In the genomic region with DNA sequence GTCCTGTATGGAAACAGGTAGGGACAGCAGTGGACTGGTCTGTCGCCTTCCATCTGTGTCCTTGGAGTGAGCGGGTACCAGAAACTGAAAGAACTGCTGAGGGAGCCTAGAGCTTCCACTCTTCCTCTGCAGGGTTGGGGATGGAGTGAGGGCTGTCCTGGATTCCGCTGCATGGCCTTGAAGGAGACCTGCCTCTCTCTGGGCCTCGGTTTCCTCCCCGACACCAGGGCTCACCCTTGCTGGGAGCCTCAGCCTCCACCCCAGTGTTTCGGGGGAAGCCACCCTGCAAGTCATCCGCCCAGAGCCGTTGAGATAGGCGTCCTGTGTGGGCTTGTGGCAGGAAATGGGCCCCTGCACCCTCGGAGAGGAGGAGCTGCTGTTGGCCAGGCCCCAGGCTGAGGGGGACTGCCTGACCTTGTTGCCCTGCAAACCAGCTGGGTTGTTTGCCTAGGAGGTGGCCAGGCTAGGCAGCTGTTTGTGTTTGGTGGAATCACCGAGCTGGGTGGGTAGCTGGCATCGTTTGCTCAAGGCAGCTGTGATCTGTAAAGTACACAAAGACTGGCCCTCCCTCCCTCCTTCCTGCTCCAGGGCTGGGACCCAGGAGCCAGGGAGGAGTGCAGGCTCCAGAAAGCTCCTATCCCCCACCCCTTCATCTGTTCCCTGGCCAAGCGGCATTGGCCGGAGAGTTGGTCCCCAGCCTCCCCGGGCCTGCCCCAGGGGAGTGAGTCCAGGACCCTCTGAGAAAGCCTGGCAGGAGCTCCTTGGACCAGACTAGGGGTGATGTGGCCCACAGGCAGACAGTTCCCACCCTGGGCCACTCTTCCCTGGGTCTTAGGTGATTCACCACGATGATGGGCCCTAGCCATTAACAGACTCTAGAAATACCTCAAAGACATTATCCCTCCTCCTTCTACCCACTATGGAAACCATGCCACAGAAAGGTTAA, we compare ENCODE assay signal across 1 cellular context.
TF ChIP-seq lines count a peak whose summit lies in the region.

No MANE protein-coding gene starts in this region.

TF ChIP-seq in GM12878, 131 proteins besides CTCF, POLR2A, EP300 and RAD21 (continued from another document):
- TF ChIP-seq YY1 (IDR thresholded peaks at IDR 0.05; ENCODE audit: low read depth, low read length) (0 out of 2 replicates have a peak, but pooled peaks have one; percentile 24), GATAD2B (conservative IDR thresholded peaks at IDR 0.05; ENCODE audit: low read depth) (peak; percentile 52; the same call in 1 of the 2 replicates), CBFB (IDR thresholded peaks at IDR 0.05; ENCODE audit: low read depth) (0 out of 2 replicates have a peak, but pooled peaks have one; percentile 21), ASH2L (IDR thresholded peaks at IDR 0.05; ENCODE audit: borderline replicate concordance, low read depth) (no peak), MYB (IDR thresholded peaks at IDR 0.05; ENCODE audit: borderline replicate concordance, low read depth, low read length) (peak; percentile 83), ZNF24 (IDR thresholded peaks at IDR 0.05) (no peak), TAF1 (IDR thresholded peaks at IDR 0.05; ENCODE audit: borderline replicate concordance, low read depth, low read length) (peak; percentile 40; the same call in 1 of the 2 replicates), MXI1 (IDR thresholded peaks at IDR 0.05; ENCODE audit: low read depth, low read length) (no peak; the same call in 1 of the 2 replicates), CHD4 (IDR thresholded peaks at IDR 0.05) (no peak), BCL11A (IDR thresholded peaks at IDR 0.05; ENCODE audit: low read depth, low read length) (no peak), POU2F2 (IDR thresholded peaks at IDR 0.05; ENCODE audit: borderline replicate concordance, low read depth, low read length) (no peak), MYC (IDR thresholded peaks at IDR 0.05; ENCODE audit: insufficient read depth, insufficient read length, insufficient replicate concordance, low read length, severe bottlenecking) (no peak), SMC3 (IDR thresholded peaks at IDR 0.05; ENCODE audit: borderline replicate concordance, low read length) (no peak)
- TF ChIP-seq, protein P1, sequence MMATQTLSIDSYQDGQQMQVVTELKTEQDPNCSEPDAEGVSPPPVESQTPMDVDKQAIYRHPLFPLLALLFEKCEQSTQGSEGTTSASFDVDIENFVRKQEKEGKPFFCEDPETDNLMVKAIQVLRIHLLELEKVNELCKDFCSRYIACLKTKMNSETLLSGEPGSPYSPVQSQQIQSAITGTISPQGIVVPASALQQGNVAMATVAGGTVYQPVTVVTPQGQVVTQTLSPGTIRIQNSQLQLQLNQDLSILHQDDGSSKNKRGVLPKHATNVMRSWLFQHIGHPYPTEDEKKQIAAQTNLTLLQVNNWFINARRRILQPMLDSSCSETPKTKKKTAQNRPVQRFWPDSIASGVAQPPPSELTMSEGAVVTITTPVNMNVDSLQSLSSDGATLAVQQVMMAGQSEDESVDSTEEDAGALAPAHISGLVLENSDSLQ (IDR thresholded peaks at IDR 0.05): no peak
- TF ChIP-seq, protein P2, sequence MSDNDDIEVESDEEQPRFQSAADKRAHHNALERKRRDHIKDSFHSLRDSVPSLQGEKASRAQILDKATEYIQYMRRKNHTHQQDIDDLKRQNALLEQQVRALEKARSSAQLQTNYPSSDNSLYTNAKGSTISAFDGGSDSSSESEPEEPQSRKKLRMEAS (IDR thresholded peaks at IDR 0.05; ENCODE audit: low read depth, low read length): no peak
- TF ChIP-seq, protein P3, sequence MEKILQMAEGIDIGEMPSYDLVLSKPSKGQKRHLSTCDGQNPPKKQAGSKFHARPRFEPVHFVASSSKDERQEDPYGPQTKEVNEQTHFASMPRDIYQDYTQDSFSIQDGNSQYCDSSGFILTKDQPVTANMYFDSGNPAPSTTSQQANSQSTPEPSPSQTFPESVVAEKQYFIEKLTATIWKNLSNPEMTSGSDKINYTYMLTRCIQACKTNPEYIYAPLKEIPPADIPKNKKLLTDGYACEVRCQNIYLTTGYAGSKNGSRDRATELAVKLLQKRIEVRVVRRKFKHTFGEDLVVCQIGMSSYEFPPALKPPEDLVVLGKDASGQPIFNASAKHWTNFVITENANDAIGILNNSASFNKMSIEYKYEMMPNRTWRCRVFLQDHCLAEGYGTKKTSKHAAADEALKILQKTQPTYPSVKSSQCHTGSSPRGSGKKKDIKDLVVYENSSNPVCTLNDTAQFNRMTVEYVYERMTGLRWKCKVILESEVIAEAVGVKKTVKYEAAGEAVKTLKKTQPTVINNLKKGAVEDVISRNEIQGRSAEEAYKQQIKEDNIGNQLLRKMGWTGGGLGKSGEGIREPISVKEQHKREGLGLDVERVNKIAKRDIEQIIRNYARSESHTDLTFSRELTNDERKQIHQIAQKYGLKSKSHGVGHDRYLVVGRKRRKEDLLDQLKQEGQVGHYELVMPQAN (conservative IDR thresholded peaks at IDR 0.05): no peak
- TF ChIP-seq, protein P4, sequence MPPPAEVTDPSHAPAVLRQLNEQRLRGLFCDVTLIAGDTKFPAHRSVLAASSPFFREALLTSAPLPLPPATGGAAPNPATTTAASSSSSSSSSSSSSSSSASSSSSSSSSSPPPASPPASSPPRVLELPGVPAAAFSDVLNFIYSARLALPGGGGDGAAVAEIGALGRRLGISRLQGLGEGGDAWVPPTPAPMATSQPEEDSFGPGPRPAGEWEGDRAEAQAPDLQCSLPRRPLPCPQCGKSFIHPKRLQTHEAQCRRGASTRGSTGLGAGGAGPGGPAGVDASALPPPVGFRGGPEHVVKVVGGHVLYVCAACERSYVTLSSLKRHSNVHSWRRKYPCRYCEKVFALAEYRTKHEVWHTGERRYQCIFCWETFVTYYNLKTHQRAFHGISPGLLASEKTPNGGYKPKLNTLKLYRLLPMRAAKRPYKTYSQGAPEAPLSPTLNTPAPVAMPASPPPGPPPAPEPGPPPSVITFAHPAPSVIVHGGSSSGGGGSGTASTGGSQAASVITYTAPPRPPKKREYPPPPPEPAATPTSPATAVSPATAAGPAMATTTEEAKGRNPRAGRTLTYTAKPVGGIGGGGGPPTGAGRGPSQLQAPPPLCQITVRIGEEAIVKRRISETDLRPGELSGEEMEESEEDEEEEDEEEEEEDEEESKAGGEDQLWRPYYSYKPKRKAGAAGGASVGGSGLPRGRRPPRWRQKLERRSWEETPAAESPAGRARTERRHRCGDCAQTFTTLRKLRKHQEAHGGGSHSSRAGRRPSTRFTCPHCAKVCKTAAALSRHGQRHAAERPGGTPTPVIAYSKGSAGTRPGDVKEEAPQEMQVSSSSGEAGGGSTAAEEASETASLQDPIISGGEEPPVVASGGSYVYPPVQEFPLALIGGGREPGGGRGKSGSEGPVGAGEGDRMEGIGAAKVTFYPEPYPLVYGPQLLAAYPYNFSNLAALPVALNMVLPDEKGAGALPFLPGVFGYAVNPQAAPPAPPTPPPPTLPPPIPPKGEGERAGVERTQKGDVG (CRISPR knock-in tag; IDR thresholded peaks at IDR 0.05): no peak
